In genomic region chr1:119613769-119614358, GRCh38 we compare ENCODE assay signal across 8 cellular contexts. TPM values are rescaled to one million over a fixed set of nuclear protein-coding genes. Genes with fewer than 3 reads are reported as not detected.
DNase-seq lines count a peak whose midpoint lies in the region; ATAC-seq lines count a peak whose summit lies in the region.

No MANE protein-coding gene starts in this region.

- H3K79me2 ChIP-seq in mesendoderm (ENCODE audit: control insufficient read depth, insufficient read depth, low read length): no peaks in the 10 kb centered on the region

- no peaks in the 10 kb centered on the region for H3K27me3 ChIP-seq in CD8-positive, alpha-beta memory T cell (ENCODE audit: insufficient read depth, low read length, poor library complexity, severe bottlenecking)
- no peaks in the 10 kb centered on the region for H3K27me3 ChIP-seq in mesendoderm (ENCODE audit: insufficient read depth, low read length, poor library complexity)

- no peaks in the 10 kb centered on the region for H3K9me3 Mint-ChIP-seq in CD8-positive, alpha-beta memory T cell

- H3K27ac ChIP-seq in CD8-positive, alpha-beta memory T cell (ENCODE audit: low read depth, low read length): no peak overlapping the region
- H3K27ac ChIP-seq in mesendoderm (ENCODE audit: low read depth, low read length): no peak overlapping the region

- no peak overlapping the region for H3K18ac ChIP-seq in mesendoderm (ENCODE audit: low read length)

- no peaks in the 10 kb centered on the region for H3K4me1 Mint-ChIP-seq in CD8-positive, alpha-beta memory T cell

- H3K4me1 ChIP-seq in CD8-positive, alpha-beta memory T cell (ENCODE audit: insufficient read depth, low read length): no peaks in the 10 kb centered on the region
- no peaks in the 10 kb centered on the region for H3K4me1 ChIP-seq in mesendoderm (ENCODE audit: control insufficient read depth, low read depth, low read length)

- DNase-seq in CD8-positive, alpha-beta memory T cell: peak; percentile 4 to 48 (median 10)
- DNase-seq in NCI-H748 (lab: John Stamatoyannopoulos, UW; ENCODE audit: unreplicated experiment) (peak; percentile 76), mesendoderm (peak; percentile 93)
- DNase-seq in activated CD4-positive, alpha-beta T cell treated with anti-CD3 and anti-CD28 coated beads, Interleukin-2, amount 50 U/mL, for 4 hours: peak; percentile 21 to 33
- peak; percentile 21 for DNase-seq in effector CD8-positive, alpha-beta T cell (lab: John Stamatoyannopoulos, UW)
- DNase-seq in stimulated activated CD8-positive, alpha-beta memory T cell treated with anti-CD3 and anti-CD28 coated beads, Interleukin-4, amount 100 ng/mL, for 24 hours (ENCODE audit: low read depth): peak; percentile 53

- ATAC-seq in GM19395 (IDR thresholded peaks at IDR 0.05; ENCODE audit: unreplicated experiment) (peak; percentile 82), HG03442 (IDR thresholded peaks at IDR 0.05; ENCODE audit: unreplicated experiment) (peak; percentile 83)

- H3K9ac ChIP-seq in mesendoderm (ENCODE audit: low read length): no peak overlapping the region

- H3K4ac ChIP-seq in mesendoderm (ENCODE audit: low read depth, low read length): no peak overlapping the region

- POLR2A ChIA-PET in CD8-positive, alpha-beta memory T cell (lab: Charles Lee): no interaction called here

- no peak overlapping the region for H2BK15ac ChIP-seq in mesendoderm (replicated peaks; ENCODE audit: low read depth)

- no peaks in the 10 kb centered on the region for H3K36me3 ChIP-seq in CD8-positive, alpha-beta memory T cell (ENCODE audit: insufficient read depth, low read length)
- H3K36me3 ChIP-seq in mesendoderm (ENCODE audit: control insufficient read depth, insufficient read depth, low read length): no peaks in the 10 kb centered on the region

- no peaks in the 10 kb centered on the region for H3K79me1 ChIP-seq in mesendoderm (ENCODE audit: low read length)

- H3K36me3 Mint-ChIP-seq in CD8-positive, alpha-beta memory T cell: no peaks in the 10 kb centered on the region

- H3K9me3 ChIP-seq in CD8-positive, alpha-beta memory T cell (ENCODE audit: low read length): no peaks in the 10 kb centered on the region

- no peak overlapping the region for H4K8ac ChIP-seq in mesendoderm (ENCODE audit: low read depth, low read length)

- H4K5ac ChIP-seq in mesendoderm (ENCODE audit: low read length): no peak overlapping the region

- WGBS in mesendoderm (ENCODE audit: extremely low coverage, insufficient coverage, low lambda C conversion rate): no CpG with 5 or more reads among the region's 7 CpGs

- CTCF ChIA-PET in CD8-positive, alpha-beta memory T cell (lab: Charles Lee): interaction anchor here (0.6 to 1.0 kb wide), 2 partner anchors 8 to 73 kb away, joined by 3 read pairs; no protein-coding TSS in a partner anchor

- H2BK120ac ChIP-seq in mesendoderm (ENCODE audit: low read depth, low read length): no peak overlapping the region

- peaks cover 0 to 16% of the 10 kb centered on the region in 2 donors for H3K27me3 Mint-ChIP-seq in CD8-positive, alpha-beta memory T cell

- no peak overlapping the region for H3K4me3 ChIP-seq in CD8-positive, alpha-beta memory T cell (ENCODE audit: low read length)
- H3K4me3 ChIP-seq in mesendoderm (ENCODE audit: low read length): no peak overlapping the region

- H3K4me3 Mint-ChIP-seq in CD8-positive, alpha-beta memory T cell: no peak overlapping the region

- no peak overlapping the region for H3K23ac ChIP-seq in mesendoderm (ENCODE audit: low read length)

- H2AK5ac ChIP-seq in mesendoderm (ENCODE audit: low read length): no peak overlapping the region

- no peak overlapping the region for H3K27ac Mint-ChIP-seq in CD8-positive, alpha-beta memory T cell

- H3K56ac ChIP-seq in mesendoderm (ENCODE audit: low read length): no peak overlapping the region

- no peak overlapping the region for H3K4me2 ChIP-seq in mesendoderm (ENCODE audit: low read length)

- H2BK5ac ChIP-seq in mesendoderm (ENCODE audit: low read length): no peak overlapping the region

RNA-seq across cellular contexts. Expression of gene ZNF697, which starts 34.2 kb away (rescaled TPM):
- under 1 TPM; 0.72 to 0.78 TPM for total RNA-seq in CD8-positive, alpha-beta memory T cell
- not detected for polyA plus RNA-seq in CD8-positive, alpha-beta memory T cell
- 18.1 TPM for polyA plus RNA-seq in mesendoderm (2013, experiment 1 of 2)
- polyA plus RNA-seq in mesendoderm (2013, experiment 2 of 2): 18.1 TPM

Comparison
In these comparisons a context has a peak if more than half of its experiments do, and no peak if none do; other contexts are left out.
1. DNase-seq: peak in every context shown above with its lines; median percentile 93 in mesendoderm; 76 in NCI-H748; 53 in stimulated activated CD8-positive, alpha-beta memory T cell treated with anti-CD3 and anti-CD28 coated beads, Interleukin-4, amount 100 ng/mL, for 24 hours; 27 in activated CD4-positive, alpha-beta T cell treated with anti-CD3 and anti-CD28 coated beads, Interleukin-2, amount 50 U/mL, for 4 hours; 21 in effector CD8-positive, alpha-beta T cell; 10 in CD8-positive, alpha-beta memory T cell.